1 cellular context compared by ENCODE assay signal in the genomic region with DNA sequence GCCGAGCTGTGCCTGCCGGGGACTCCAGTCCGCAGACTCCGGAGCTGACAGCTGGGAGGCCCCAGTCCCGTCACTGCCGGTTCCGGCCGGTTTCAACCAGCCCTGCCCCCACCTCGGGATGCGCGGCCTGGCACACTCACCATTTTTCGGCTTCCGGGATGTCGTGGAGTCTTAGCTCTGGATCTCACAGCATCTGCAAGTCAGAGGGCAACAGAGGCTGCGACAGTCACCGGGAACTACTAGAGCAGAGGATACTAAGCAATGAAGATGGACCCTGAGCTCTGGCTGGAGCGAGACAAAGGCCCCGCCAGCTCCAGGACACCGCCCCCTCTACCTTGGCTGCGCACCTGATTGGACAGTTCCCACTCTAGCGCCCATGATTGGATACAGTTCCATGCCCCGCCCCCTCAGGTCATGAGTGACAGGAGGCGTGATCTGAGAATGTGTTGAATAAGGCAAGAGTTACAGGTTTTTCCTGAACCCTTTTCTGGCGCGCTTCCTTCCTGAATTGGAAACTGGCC.
TF ChIP-seq lines count a peak whose summit lies in the region.

A gene (minus strand): TSS at position 303 of the 521 bp plus-strand sequence. CDS start 160 bp downstream, at position 143.

TF ChIP-seq in Ishikawa, 13 proteins besides CTCF, POLR2A, EP300 and RAD21 (continued from another document):
- TF ChIP-seq, protein P1, sequence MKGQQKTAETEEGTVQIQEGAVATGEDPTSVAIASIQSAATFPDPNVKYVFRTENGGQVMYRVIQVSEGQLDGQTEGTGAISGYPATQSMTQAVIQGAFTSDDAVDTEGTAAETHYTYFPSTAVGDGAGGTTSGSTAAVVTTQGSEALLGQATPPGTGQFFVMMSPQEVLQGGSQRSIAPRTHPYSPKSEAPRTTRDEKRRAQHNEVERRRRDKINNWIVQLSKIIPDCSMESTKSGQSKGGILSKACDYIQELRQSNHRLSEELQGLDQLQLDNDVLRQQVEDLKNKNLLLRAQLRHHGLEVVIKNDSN (IDR thresholded peaks at IDR 0.05), result no peak
- no peak for TF ChIP-seq TEAD4 (IDR thresholded peaks at IDR 0.05)
- TF ChIP-seq ZBTB7A (IDR thresholded peaks at IDR 0.05; ENCODE audit: low read depth), result no peak
- TF ChIP-seq, protein P2, sequence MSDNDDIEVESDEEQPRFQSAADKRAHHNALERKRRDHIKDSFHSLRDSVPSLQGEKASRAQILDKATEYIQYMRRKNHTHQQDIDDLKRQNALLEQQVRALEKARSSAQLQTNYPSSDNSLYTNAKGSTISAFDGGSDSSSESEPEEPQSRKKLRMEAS (IDR thresholded peaks at IDR 0.05), result peak; percentile 35; the same call in 1 of the 2 replicates
- no peak for TF ChIP-seq NFIC (IDR thresholded peaks at IDR 0.05)
